ENCODE assay signal across 19 cellular contexts in the genomic region with DNA sequence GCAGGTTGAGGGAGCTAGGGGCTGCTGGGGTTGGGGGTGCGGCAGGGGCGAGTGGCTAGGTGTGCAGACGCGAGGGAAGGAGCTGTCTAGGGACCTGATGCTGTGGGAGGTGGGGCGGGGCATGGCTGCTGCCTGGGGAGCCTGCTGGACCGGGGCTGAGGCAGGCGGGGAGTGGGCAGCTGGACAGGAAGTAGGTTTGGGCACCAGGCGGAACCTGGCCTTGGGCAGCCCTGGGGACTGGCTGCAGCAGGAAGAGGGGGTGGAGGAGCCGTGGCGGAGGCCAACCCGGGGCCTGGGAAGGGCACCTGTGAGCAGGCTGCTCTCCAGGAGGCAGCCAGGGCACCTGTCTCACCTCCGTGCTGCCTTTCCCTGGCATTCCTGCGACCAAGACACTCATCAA. TPM values are rescaled to one million over a fixed set of nuclear protein-coding genes. Genes with fewer than 3 reads are reported as not detected.
"Had no signal": no experiment of that assay in that cellular context is flagged by ENCODE, and none has a peak within 500 bp of the region (broad histone marks: within the 10 kb centered on the region; RNA-seq: fewer than 3 reads in every experiment).

No MANE protein-coding gene starts in this region.

- H3K9me3 Mint-ChIP-seq: activated naive CD4-positive, alpha-beta T cell treated with anti-CD3 and anti-CD28 coated beads, Interleukin-2, amount 50 U/mL, for 24 hours; activated T-cell treated with anti-CD3 and anti-CD28 coated beads, Interleukin-2, amount 50 U/mL, for 72 hours; nephron progenitor cell; stimulated activated naive CD8-positive, alpha-beta T cell treated with anti-CD3 and anti-CD28 coated beads, Interleukin-15, amount 100 ng/mL, for 72 hours; T-helper 1 cell treated with Interleukin-12 subunit alpha and Interleukin-12 subunit beta and Interleukin-4 antibody, amounts not matched to agents 30 μg/mL and 1 μg/mL, for 36 hours; type B pancreatic cell had no signal

- H3K4me1 ChIP-seq: ascending aorta had no signal

- ATAC-seq: activated T-cell treated with anti-CD3 and anti-CD28 coated beads, Interleukin-2, amount 50 U/mL, for 72 hours; left lung; stimulated activated naive CD8-positive, alpha-beta T cell treated with anti-CD3 and anti-CD28 coated beads, Interleukin-15, amount 100 ng/mL, for 72 hours had no signal

- H3K9me3 ChIP-seq: ascending aorta, left lung, suprapubic skin had no signal

- H3K4me3 Mint-ChIP-seq: activated naive CD4-positive, alpha-beta T cell treated with anti-CD3 and anti-CD28 coated beads, Interleukin-2, amount 50 U/mL, for 24 hours; activated T-cell treated with anti-CD3 and anti-CD28 coated beads, Interleukin-2, amount 50 U/mL, for 72 hours; nephron progenitor cell; stimulated activated naive CD8-positive, alpha-beta T cell treated with anti-CD3 and anti-CD28 coated beads, Interleukin-15, amount 100 ng/mL, for 72 hours; T-helper 1 cell treated with Interleukin-12 subunit alpha and Interleukin-12 subunit beta and Interleukin-4 antibody, amounts not matched to agents 30 μg/mL and 1 μg/mL, for 36 hours; type B pancreatic cell had no signal

- H3K27ac Mint-ChIP-seq: activated naive CD4-positive, alpha-beta T cell treated with anti-CD3 and anti-CD28 coated beads, Interleukin-2, amount 50 U/mL, for 24 hours; activated T-cell treated with anti-CD3 and anti-CD28 coated beads, Interleukin-2, amount 50 U/mL, for 72 hours; T-helper 1 cell treated with Interleukin-12 subunit alpha and Interleukin-12 subunit beta and Interleukin-4 antibody, amounts not matched to agents 30 μg/mL and 1 μg/mL, for 36 hours; type B pancreatic cell had no signal

- H3K27me3 ChIP-seq: ascending aorta, suprapubic skin had no signal

- H3K27me3 Mint-ChIP-seq: activated naive CD4-positive, alpha-beta T cell treated with anti-CD3 and anti-CD28 coated beads, Interleukin-2, amount 50 U/mL, for 24 hours had no signal

- H3K36me3 Mint-ChIP-seq: type B pancreatic cell had no signal

- DNase-seq: activated CD4-positive, alpha-beta T cell treated with anti-CD3 and anti-CD28 coated beads, Interleukin-2, amount 50 U/mL, for 4 hours; activated effector memory CD4-positive, alpha-beta T cell treated with anti-CD3 and anti-CD28 coated beads, Interleukin-2, amount 50 U/mL, for 16 hours; activated T-cell treated with anti-CD3 and anti-CD28 coated beads, Interleukin-2, amount 50 U/mL, for 72 hours; erythroblast; head of caudate nucleus; left lung; mammary epithelial cell; midbrain; nephron progenitor cell; occipital lobe; retina; stimulated activated naive CD8-positive, alpha-beta T cell treated with anti-CD3 and anti-CD28 coated beads, Interleukin-15, amount 100 ng/mL, for 72 hours; WERI-Rb-1 had no signal

- H3K27ac ChIP-seq: ascending aorta, coronary artery, left lung had no signal

- H3K4me3 ChIP-seq: ascending aorta, coronary artery, left lung, suprapubic skin had no signal

RNA-seq across cellular contexts. Expression of gene DNASE1L2, which starts 5.9 kb away (rescaled TPM):
- total RNA-seq: ascending aorta had no signal
